ENCODE assay signal across 20 cellular contexts in the genomic region with DNA sequence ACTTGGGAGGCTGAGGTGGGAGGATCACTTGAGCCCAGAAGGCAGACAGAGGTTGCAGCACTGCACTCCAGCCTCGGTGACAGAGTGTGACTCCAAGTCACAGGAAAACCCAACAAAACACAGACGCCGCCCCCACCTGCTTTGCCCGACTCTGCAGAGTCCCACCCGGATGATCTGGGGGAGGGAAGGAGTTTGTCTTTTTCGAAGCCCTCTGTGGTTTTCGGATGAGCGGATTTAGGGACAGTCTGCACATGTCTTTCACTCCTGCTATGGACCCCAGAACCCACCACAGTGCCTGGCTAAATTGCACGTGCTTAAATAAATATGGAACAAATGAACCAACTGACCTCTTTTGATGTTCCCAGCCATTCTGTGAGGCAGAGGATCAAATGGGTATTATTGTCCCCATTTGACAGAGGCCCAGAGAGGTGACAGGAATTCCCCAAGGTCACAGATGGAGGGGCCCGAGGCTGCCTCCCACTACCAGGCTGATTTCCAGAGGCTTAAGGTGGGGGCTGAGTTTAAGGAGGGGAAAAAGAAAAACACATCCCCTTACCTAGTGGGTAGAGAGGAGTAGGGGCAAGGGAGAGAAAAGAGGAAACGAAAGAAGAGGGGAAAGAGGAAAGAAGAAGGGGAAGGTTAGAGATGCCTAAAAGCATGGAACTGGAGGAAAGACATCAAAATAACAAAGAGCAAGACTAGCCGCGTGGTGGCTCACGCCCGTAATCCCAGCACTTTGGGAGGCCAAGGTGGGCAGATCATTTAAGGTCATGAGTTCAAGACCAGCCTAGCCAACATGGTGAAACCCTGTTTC. TPM values are rescaled to one million over a fixed set of nuclear protein-coding genes. Genes with fewer than 3 reads are reported as not detected.
DNase-seq lines count a peak whose midpoint lies in the region; ATAC-seq and TF ChIP-seq lines count a peak whose summit lies in the region.
"Had no signal": no experiment of that assay in that cellular context is flagged by ENCODE, and none has a peak within 500 bp of the region (broad histone marks: within the 10 kb centered on the region; RNA-seq: fewer than 3 reads in every experiment).

No MANE protein-coding gene starts in this region.

- no peaks in the 10 kb centered on the region for H3K36me3 Mint-ChIP-seq in dendritic cell treated with granulocyte-macrophage colony-stimulating factor and Interleukin-4, amounts not matched to agents 40 ng/mL and 50 ng/mL, for 4 days (ENCODE audit: low read depth)
- H3K36me3 Mint-ChIP-seq in stimulated activated memory B cell treated with anti-CD40 and anti-IgM and Interleukin-4, amounts not matched to agents 10 μg/mL and 1 μg/mL and 100 μg/mL, for 72 hours: no peaks in the 10 kb centered on the region
- no peaks in the 10 kb centered on the region for H3K36me3 Mint-ChIP-seq in endodermal cell (ENCODE audit: low read depth)

- no peak overlapping the region for H3K4me3 Mint-ChIP-seq in dendritic cell treated with granulocyte-macrophage colony-stimulating factor and Interleukin-4, amounts not matched to agents 40 ng/mL and 50 ng/mL, for 4 days
- H3K4me3 Mint-ChIP-seq in stimulated activated memory B cell treated with anti-CD40 and anti-IgM and Interleukin-4, amounts not matched to agents 10 μg/mL and 1 μg/mL and 100 μg/mL, for 72 hours: no peak overlapping the region
- H3K4me3 Mint-ChIP-seq in endodermal cell: no peak overlapping the region
- H3K4me3 Mint-ChIP-seq: H9 had no signal

- peak overlapping the region; percentile 15 for H3K27ac Mint-ChIP-seq in dendritic cell treated with granulocyte-macrophage colony-stimulating factor and Interleukin-4, amounts not matched to agents 40 ng/mL and 50 ng/mL, for 4 days
- peak overlapping the region; percentile 73 for H3K27ac Mint-ChIP-seq in stimulated activated memory B cell treated with anti-CD40 and anti-IgM and Interleukin-4, amounts not matched to agents 10 μg/mL and 1 μg/mL and 100 μg/mL, for 72 hours
- no peak overlapping the region for H3K27ac Mint-ChIP-seq in endodermal cell

- H3K27me3 ChIP-seq in H7 (ENCODE audit: control insufficient read depth, insufficient read depth, low read length): no peaks in the 10 kb centered on the region
- no peaks in the 10 kb centered on the region for H3K27me3 ChIP-seq in OCI-LY3 (ENCODE audit: low read depth, low read length)
- no peaks in the 10 kb centered on the region for H3K27me3 ChIP-seq in endodermal cell (ENCODE audit: control insufficient read depth, insufficient read depth, low read length, poor library complexity, severe bottlenecking)

- TF ChIP-seq CTCF in OCI-LY3 (IDR thresholded peaks at IDR 0.05; ENCODE audit: low read depth, low read length) (no peak), endodermal cell (conservative IDR thresholded peaks at IDR 0.05) (no peak)

- H3K27ac ChIP-seq in OCI-LY3 (ENCODE audit: low read length) (no peak overlapping the region; the same call in 1 of the 2 replicates), endodermal cell (ENCODE audit: low read depth, low read length) (no peak overlapping the region)
- H3K27ac ChIP-seq: parathyroid adenoma had no signal

- 92 to 94% methylated on average over 14 to 15 of the region's 15 CpGs for WGBS in endodermal cell (ENCODE audit: insufficient coverage in 1 of 2, insufficient read length in 1 of 2), 2 experiments

- peaks cover 11% of the 10 kb centered on the region for H3K27me3 Mint-ChIP-seq in dendritic cell treated with granulocyte-macrophage colony-stimulating factor and Interleukin-4, amounts not matched to agents 40 ng/mL and 50 ng/mL, for 4 days
- no peaks in the 10 kb centered on the region for H3K27me3 Mint-ChIP-seq in stimulated activated memory B cell treated with anti-CD40 and anti-IgM and Interleukin-4, amounts not matched to agents 10 μg/mL and 1 μg/mL and 100 μg/mL, for 72 hours
- H3K27me3 Mint-ChIP-seq in endodermal cell (ENCODE audit: insufficient read depth): peaks cover 6% of the 10 kb centered on the region

- intact Hi-C loops in dendritic cell treated with granulocyte-macrophage colony-stimulating factor and Interleukin-4, amounts not matched to agents 40 ng/mL and 50 ng/mL, for 4 days (cut with micrococcal nuclease): no loop called here

- peak overlapping the region; percentile 31 for H3K4me2 ChIP-seq in OCI-LY3 (ENCODE audit: low read length)

- no peak overlapping the region for H2AFZ ChIP-seq in OCI-LY3 (ENCODE audit: low read depth, low read length)
- H2AFZ ChIP-seq: parathyroid adenoma had no signal

- peaks cover 38% of the 10 kb centered on the region for H3K4me1 Mint-ChIP-seq in dendritic cell treated with granulocyte-macrophage colony-stimulating factor and Interleukin-4, amounts not matched to agents 40 ng/mL and 50 ng/mL, for 4 days (ENCODE audit: low read depth)
- peaks cover 55% of the 10 kb centered on the region for H3K4me1 Mint-ChIP-seq in stimulated activated memory B cell treated with anti-CD40 and anti-IgM and Interleukin-4, amounts not matched to agents 10 μg/mL and 1 μg/mL and 100 μg/mL, for 72 hours
- peaks cover 6% of the 10 kb centered on the region for H3K4me1 Mint-ChIP-seq in endodermal cell

- peak; percentile 27 for ATAC-seq in stimulated activated memory B cell treated with anti-CD40 and anti-IgM and Interleukin-4, amounts not matched to agents 10 μg/mL and 1 μg/mL and 100 μg/mL, for 72 hours

- H3K9me3 Mint-ChIP-seq in dendritic cell treated with granulocyte-macrophage colony-stimulating factor and Interleukin-4, amounts not matched to agents 40 ng/mL and 50 ng/mL, for 4 days: no peaks in the 10 kb centered on the region
- H3K9me3 Mint-ChIP-seq in stimulated activated memory B cell treated with anti-CD40 and anti-IgM and Interleukin-4, amounts not matched to agents 10 μg/mL and 1 μg/mL and 100 μg/mL, for 72 hours: no peaks in the 10 kb centered on the region
- peaks cover 6% of the 10 kb centered on the region for H3K9me3 Mint-ChIP-seq in endodermal cell

- H4K20me1 ChIP-seq in OCI-LY3 (ENCODE audit: insufficient read depth, low read length): no peaks in the 10 kb centered on the region

- no peaks in the 10 kb centered on the region for H3K79me2 ChIP-seq in OCI-LY3 (ENCODE audit: low read length)
- H3K79me2 ChIP-seq: parathyroid adenoma had no signal

- DNase-seq in H7 (peak; percentile 8), endodermal cell (no peak), hippocampal formation (lab: John Stamatoyannopoulos, UW) (no peak), DMS153 treated with DMSO at 0.1 percent for 48 hours (lab: John Stamatoyannopoulos, UW; ENCODE audit: unreplicated experiment) (no peak)
- DNase-seq in stimulated activated CD4-positive, alpha-beta T cell treated with anti-CD3 and anti-CD28 coated beads, Interleukin-4, amount 100 ng/mL, for 1 hour: no peak
- DNase-seq: activated CD4-positive, CD25-positive, alpha-beta regulatory T cell treated with anti-CD3 and anti-CD28 coated beads, Interleukin-2, amount 50 U/mL, for 72 hours; activated CD8-positive, alpha-beta memory T cell treated with anti-CD3 and anti-CD28 coated beads, Interleukin-2, amount 50 U/mL, for 4 hours; activated gamma-delta T cell treated with Interleukin-2 at 50 U/mL for 16 hours; DMS 273 treated with DMSO at 0.1 percent for 48 hours; H9; left colon; NCI-H1436; NCI-H774; RPMI8226; stimulated activated CD4-positive, alpha-beta T cell treated with anti-CD3 and anti-CD28 coated beads, Interleukin-2, amount 100 ng/mL, for 48 hours had no signal

- H3K4me1 ChIP-seq in OCI-LY3 (ENCODE audit: low read length) (peaks cover 24% of the 10 kb centered on the region), endodermal cell (ENCODE audit: control insufficient read depth, insufficient read depth, low read length) (no peaks in the 10 kb centered on the region)
- H3K4me1 ChIP-seq: parathyroid adenoma had no signal

- H3K36me3 ChIP-seq in H7 (replicated peaks; ENCODE audit: control insufficient read depth, insufficient read depth, low read length) (no peaks in the 10 kb centered on the region), OCI-LY3 (replicated peaks; ENCODE audit: low read depth, low read length) (no peaks in the 10 kb centered on the region), endodermal cell (ENCODE audit: control insufficient read depth, insufficient read depth, low read length) (no peaks in the 10 kb centered on the region)

- H3K9me3 ChIP-seq in OCI-LY3 (ENCODE audit: insufficient read depth, low read length) (no peaks in the 10 kb centered on the region), endodermal cell (ENCODE audit: control insufficient read depth, low read length) (no peaks in the 10 kb centered on the region)
- H3K9me3 ChIP-seq: mucosa of descending colon had no signal

- H3K9ac ChIP-seq in OCI-LY3 (ENCODE audit: low read length) (no peak overlapping the region), endodermal cell (ENCODE audit: extremely low read depth, low read length, poor library complexity, severe bottlenecking) (no peak overlapping the region)
- H3K9ac ChIP-seq: parathyroid adenoma had no signal

- H3K4me3 ChIP-seq in H7 (ENCODE audit: insufficient read depth, low read depth, low read length) (no peak overlapping the region), OCI-LY3 (ENCODE audit: low read length) (no peak overlapping the region), endodermal cell (ENCODE audit: low read length) (no peak overlapping the region)
- H3K4me3 ChIP-seq: mucosa of descending colon had no signal

RNA-seq across cellular contexts. Expression of a gene that starts 59.4 kb away (rescaled TPM):
- total RNA-seq in H7 (2014; rRNA removed; shearing (Covaris generic)): 70.5 and 80.6 TPM in 2 replicates
- 10 to 100 TPM; 69.0 to 90.0 TPM for total RNA-seq in endodermal cell
- 72.5 TPM for polyA plus RNA-seq in endodermal cell (2013, experiment 1 of 2)
- 74.1 TPM for polyA plus RNA-seq in endodermal cell (2013, experiment 2 of 2)
